12 cellular contexts compared by ENCODE assay signal in the genomic region with DNA sequence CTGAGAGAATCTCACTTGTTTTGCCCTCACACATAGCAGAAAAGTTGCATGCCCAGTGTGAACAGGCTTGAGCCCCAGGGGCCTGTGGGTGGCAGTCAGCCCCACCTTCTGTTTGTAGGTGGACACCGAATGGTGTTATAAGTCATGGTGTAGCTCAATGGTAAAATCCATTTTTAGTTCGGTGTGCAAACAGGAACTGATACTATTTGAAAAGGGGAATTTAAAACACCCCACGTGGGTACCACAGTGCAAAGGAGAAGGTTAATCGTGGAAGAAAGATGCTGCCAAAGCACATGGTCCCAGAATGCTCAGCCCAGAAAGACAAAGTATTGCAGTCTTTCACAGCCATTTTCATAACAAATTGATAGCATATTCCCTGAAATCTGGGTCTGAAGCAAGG.
A peak's percentile ranks its signal among the peaks of the same experiment; 100 is the strongest.
DNase-seq lines count a peak whose midpoint lies in the region; ATAC-seq and TF ChIP-seq lines count a peak whose summit lies in the region.
"Had no signal": no experiment of that assay in that cellular context is flagged by ENCODE, and none has a peak within 500 bp of the region (broad histone marks: within the 10 kb centered on the region; RNA-seq: fewer than 3 reads in every experiment).

No MANE protein-coding gene starts in this region.

- no peak overlapping the region for H3K4me3 ChIP-seq in testis
- H3K4me3 ChIP-seq in left lung, result no peak overlapping the region

- H3K27ac ChIP-seq in testis (no peak overlapping the region), left lung (no peak overlapping the region)
- H3K27ac ChIP-seq: RWPE1 had no signal

- H3K9me3 ChIP-seq in testis (no peaks in the 10 kb centered on the region), left lung (no peaks in the 10 kb centered on the region)

- ATAC-seq in GM18861 (IDR thresholded peaks at IDR 0.05; ENCODE audit: unreplicated experiment) (peak; percentile 85), GM21576 (IDR thresholded peaks at IDR 0.05; ENCODE audit: unreplicated experiment) (peak; percentile 88), HG03175 (IDR thresholded peaks at IDR 0.05; ENCODE audit: unreplicated experiment) (peak; percentile 90), omental fat pad (ENCODE audit: low FRiP score) (no peak), left lung (no peak)
- ATAC-seq: HCT116 had no signal

- 85 to 90% methylated on average over 4 of the region's 4 CpGs for WGBS in testis, 2 donors

- H3K27me3 ChIP-seq in testis, result no peaks in the 10 kb centered on the region
- H3K27me3 ChIP-seq in left lung, result no peaks in the 10 kb centered on the region

- H3K4me1 ChIP-seq in testis (no peaks in the 10 kb centered on the region), left lung (no peaks in the 10 kb centered on the region)

- TF ChIP-seq CTCF in testis (IDR thresholded peaks at IDR 0.05) (no peak), omental fat pad (IDR thresholded peaks at IDR 0.05) (no peak), left lung (IDR thresholded peaks at IDR 0.05) (no peak)

- intact Hi-C loops in testis (cut with DNase I; ENCODE audit: low total_unique reads) (no loop called here), left lung (cut with DNase I) (no loop called here)

- TF ChIP-seq POLR2A in testis (IDR thresholded peaks at IDR 0.05), result no peak

- DNase-seq in germinal center (ENCODE audit: low spot score) (peak; percentile 69), anterior cingulate cortex (lab: John Stamatoyannopoulos, UW) (no peak), testis (no peak), omental fat pad (ENCODE audit: low spot score) (no peak), left lung (no peak)
- DNase-seq: NCI-H1436 treated with DMSO at 0.1 percent for 48 hours; stimulated activated naive CD4-positive, alpha-beta T cell treated with Interleukin-2 at 50 U/mL for 16 hours had no signal

- H3K36me3 ChIP-seq in testis (ENCODE audit: low read depth, missing control alignments), result no peaks in the 10 kb centered on the region
- H3K36me3 ChIP-seq in left lung, result no peaks in the 10 kb centered on the region

Comparison
In these comparisons a context has a peak if more than half of its experiments do, and no peak if none do; other contexts are left out.
1. ATAC-seq: peak in GM18861 (single experiment), GM21576 (single experiment) and HG03175 (single experiment); none in omental fat pad (single experiment) and left lung (single experiment).